In genomic region chr16:83680980-83681379, GRCh38 we compare ENCODE assay signal across 10 cellular contexts.
"Had no signal": no experiment of that assay in that cellular context is flagged by ENCODE, and none has a peak within 500 bp of the region (broad histone marks: within the 10 kb centered on the region; RNA-seq: fewer than 3 reads in every experiment).

No MANE protein-coding gene starts in this region.

- H3K27ac Mint-ChIP-seq: H9 had no signal

- DNase-seq: GM23248, GOT3, H9, HCEC 1CT, IMR-90, KG1 had no signal

- H3K9me3 Mint-ChIP-seq: H9 had no signal

- H3K4me3 Mint-ChIP-seq: H9 had no signal

- H3K4me3 ChIP-seq: GM23248, K562 had no signal

- H3K27ac ChIP-seq: GM23248 had no signal

- H2AFZ ChIP-seq: GM23248 had no signal

- FAIRE-seq: H54, HepG2, HTR-8/SVneo, K562 had no signal

- H3K9ac ChIP-seq: GM23248 had no signal
